ENCODE assay signal across 11 cellular contexts in the genomic region with DNA sequence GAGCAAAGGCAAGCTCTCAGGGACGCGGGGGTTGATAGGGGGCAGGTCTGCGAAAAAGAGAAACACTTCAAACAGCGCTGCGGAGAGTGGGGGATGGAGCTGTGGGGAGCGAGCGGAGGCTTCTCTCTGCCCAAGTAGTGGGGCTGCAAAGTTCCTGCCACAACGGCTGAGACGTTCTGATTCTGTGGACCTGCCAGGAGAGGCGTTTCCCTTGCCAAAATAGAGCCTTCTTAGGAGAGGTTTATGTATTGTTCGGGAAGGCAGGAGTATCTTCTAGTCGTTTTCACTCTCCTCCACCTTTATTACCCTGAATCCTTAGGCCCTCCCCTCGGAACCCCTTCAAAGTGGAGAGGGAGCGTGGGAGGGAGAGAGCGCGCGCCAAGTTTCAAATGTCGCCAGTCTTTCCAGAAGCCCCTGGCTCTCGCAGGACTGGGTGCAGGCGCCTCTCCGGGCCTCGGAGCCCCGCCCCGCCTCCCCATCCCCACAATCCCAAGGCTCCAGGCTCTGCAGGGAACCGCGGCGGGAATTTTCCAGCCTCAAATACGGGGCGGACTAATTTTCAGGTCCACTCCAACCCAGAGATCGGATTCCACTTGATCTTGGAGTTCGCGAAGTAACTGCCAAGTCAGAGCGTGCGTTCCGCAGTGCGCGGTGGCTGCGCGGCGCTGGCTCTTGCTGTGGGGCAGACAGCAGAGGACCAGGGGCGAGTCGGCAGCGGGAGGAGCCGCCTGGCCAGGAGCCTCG. TPM values are rescaled to one million over a fixed set of nuclear protein-coding genes. Genes with fewer than 3 reads are reported as not detected.
DNase-seq lines count a peak whose midpoint lies in the region; ATAC-seq and TF ChIP-seq lines count a peak whose summit lies in the region.
"Had no signal": no experiment of that assay in that cellular context is flagged by ENCODE, and none has a peak within 500 bp of the region (broad histone marks: within the 10 kb centered on the region; RNA-seq: fewer than 3 reads in every experiment).

No MANE protein-coding gene starts in this region.

- TF ChIP-seq CTCF in retinal pigment epithelial cell (conservative IDR thresholded peaks at IDR 0.05; ENCODE audit: low read depth, low read length) (no peak), GM10266 (IDR thresholded peaks at IDR 0.05; ENCODE audit: control insufficient read depth, insufficient read depth, low read depth, missing control alignments) (no peak)

- no peaks in the 10 kb centered on the region for H3K9me3 Mint-ChIP-seq in activated CD4-positive, alpha-beta memory T cell treated with anti-CD3 and anti-CD28 coated beads for 36 hours

- peaks cover 31% of the 10 kb centered on the region for H3K4me1 Mint-ChIP-seq in activated CD4-positive, alpha-beta memory T cell treated with anti-CD3 and anti-CD28 coated beads for 36 hours (ENCODE audit: low read depth)

- DNase-seq in DMS 273 (lab: John Stamatoyannopoulos, UW; ENCODE audit: unreplicated experiment) = peak; percentile 34
- no peak for DNase-seq in DMS 273 treated with DMSO at 0.1 percent for 48 hours (lab: John Stamatoyannopoulos, UW)
- DNase-seq in activated CD4-positive, alpha-beta memory T cell treated with anti-CD3 and anti-CD28 coated beads for 36 hours = no peak
- DNase-seq in retinal pigment epithelial cell (ENCODE audit: low read depth) = no peak
- DNase-seq in GM10266 (ENCODE audit: extremely low spot score) = no peak
- DNase-seq in NCI-H2171 (lab: John Stamatoyannopoulos, UW) = no peak
- DNase-seq: NCI-H1694 had no signal

- no peaks in the 10 kb centered on the region for H3K36me3 Mint-ChIP-seq in activated CD4-positive, alpha-beta memory T cell treated with anti-CD3 and anti-CD28 coated beads for 36 hours

- POLR2A ChIA-PET in activated CD4-positive, alpha-beta memory T cell treated with anti-CD3 and anti-CD28 coated beads for 36 hours (lab: Charles Lee) = no interaction called here

- peaks cover 75% of the 10 kb centered on the region for H3K27me3 Mint-ChIP-seq in activated CD4-positive, alpha-beta memory T cell treated with anti-CD3 and anti-CD28 coated beads for 36 hours

- no peak for ATAC-seq in GM18873 (IDR thresholded peaks at IDR 0.05; ENCODE audit: low FRiP score, unreplicated experiment)

- intact Hi-C loops in activated CD4-positive, alpha-beta memory T cell treated with anti-CD3 and anti-CD28 coated beads for 36 hours (cut with micrococcal nuclease) = no loop called here

- no peak overlapping the region for H3K27ac Mint-ChIP-seq in activated CD4-positive, alpha-beta memory T cell treated with anti-CD3 and anti-CD28 coated beads for 36 hours

- H3K4me3 ChIP-seq in iPS-11a (ENCODE audit: low read depth, low read length) (peak overlapping the region; percentile 59), retinal pigment epithelial cell (ENCODE audit: low read length) (peak overlapping the region; percentile 25)

- CTCF ChIA-PET in activated CD4-positive, alpha-beta memory T cell treated with anti-CD3 and anti-CD28 coated beads for 36 hours (lab: Charles Lee) = interaction anchor here (0.6 to 1.1 kb wide), 2 partner anchors 22 to 1529 kb away, joined by 3 read pairs; no protein-coding TSS in a partner anchor

- peak overlapping the region; percentile 35 for H3K4me3 Mint-ChIP-seq in activated CD4-positive, alpha-beta memory T cell treated with anti-CD3 and anti-CD28 coated beads for 36 hours

RNA-seq across cellular contexts. Expression of gene POU3F2, which starts 10.0 kb away (rescaled TPM):
- total RNA-seq in activated CD4-positive, alpha-beta memory T cell treated with anti-CD3 and anti-CD28 coated beads for 36 hours = not detected
- total RNA-seq: epithelial cell of proximal tubule, renal cortical epithelial cell had no signal
